Comparison of ENCODE assay signal across 1 cellular context in genomic region chr15:69742361-69742760, GRCh38.
TF ChIP-seq lines count a peak whose summit lies in the region.

No MANE protein-coding gene starts in this region.

TF ChIP-seq in WTC11, 78 proteins besides CTCF, POLR2A, EP300 and RAD21 (continued from another document):
- TF ChIP-seq ZBTB43 (CRISPR knock-in tag; IDR thresholded peaks at IDR 0.05) (no peak), ZNF416 (CRISPR knock-in tag; IDR thresholded peaks at IDR 0.05) (no peak), ZNF671 (CRISPR knock-in tag; IDR thresholded peaks at IDR 0.05) (no peak), PRRX2 (CRISPR knock-in tag; IDR thresholded peaks at IDR 0.05) (no peak), HMGA2 (CRISPR knock-in tag; IDR thresholded peaks at IDR 0.05) (no peak), MXD4 (CRISPR knock-in tag; IDR thresholded peaks at IDR 0.05; ENCODE audit: borderline replicate concordance) (no peak), TEAD4 (CRISPR knock-in tag; IDR thresholded peaks at IDR 0.05) (no peak), ZNF263 (CRISPR knock-in tag; IDR thresholded peaks at IDR 0.05; ENCODE audit: low read depth) (no peak)
- TF ChIP-seq, protein P1, sequence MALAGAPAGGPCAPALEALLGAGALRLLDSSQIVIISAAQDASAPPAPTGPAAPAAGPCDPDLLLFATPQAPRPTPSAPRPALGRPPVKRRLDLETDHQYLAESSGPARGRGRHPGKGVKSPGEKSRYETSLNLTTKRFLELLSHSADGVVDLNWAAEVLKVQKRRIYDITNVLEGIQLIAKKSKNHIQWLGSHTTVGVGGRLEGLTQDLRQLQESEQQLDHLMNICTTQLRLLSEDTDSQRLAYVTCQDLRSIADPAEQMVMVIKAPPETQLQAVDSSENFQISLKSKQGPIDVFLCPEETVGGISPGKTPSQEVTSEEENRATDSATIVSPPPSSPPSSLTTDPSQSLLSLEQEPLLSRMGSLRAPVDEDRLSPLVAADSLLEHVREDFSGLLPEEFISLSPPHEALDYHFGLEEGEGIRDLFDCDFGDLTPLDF (CRISPR knock-in tag; IDR thresholded peaks at IDR 0.05), result no peak
- TF ChIP-seq, protein P2, sequence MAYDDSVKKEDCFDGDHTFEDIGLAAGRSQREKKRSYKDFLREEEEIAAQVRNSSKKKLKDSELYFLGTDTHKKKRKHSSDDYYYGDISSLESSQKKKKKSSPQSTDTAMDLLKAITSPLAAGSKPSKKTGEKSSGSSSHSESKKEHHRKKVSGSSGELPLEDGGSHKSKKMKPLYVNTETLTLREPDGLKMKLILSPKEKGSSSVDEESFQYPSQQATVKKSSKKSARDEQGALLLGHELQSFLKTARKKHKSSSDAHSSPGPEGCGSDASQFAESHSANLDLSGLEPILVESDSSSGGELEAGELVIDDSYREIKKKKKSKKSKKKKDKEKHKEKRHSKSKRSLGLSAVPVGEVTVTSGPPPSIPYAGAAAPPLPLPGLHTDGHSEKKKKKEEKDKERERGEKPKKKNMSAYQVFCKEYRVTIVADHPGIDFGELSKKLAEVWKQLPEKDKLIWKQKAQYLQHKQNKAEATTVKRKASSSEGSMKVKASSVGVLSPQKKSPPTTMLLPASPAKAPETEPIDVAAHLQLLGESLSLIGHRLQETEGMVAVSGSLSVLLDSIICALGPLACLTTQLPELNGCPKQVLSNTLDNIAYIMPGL (CRISPR knock-in tag; IDR thresholded peaks at IDR 0.05), result no peak
